ENCODE assay signal across 18 cellular contexts in genomic region chr10:76191371-76191770, GRCh38.
DNase-seq lines count a peak whose midpoint lies in the region; ATAC-seq and TF ChIP-seq lines count a peak whose summit lies in the region.
"Had no signal": no experiment of that assay in that cellular context is flagged by ENCODE, and none has a peak within 500 bp of the region (broad histone marks: within the 10 kb centered on the region; RNA-seq: fewer than 3 reads in every experiment).

No MANE protein-coding gene starts in this region.

- H3K79me2 ChIP-seq in smooth muscle cell (ENCODE audit: low read depth), result no peaks in the 10 kb centered on the region

- H3K27me3 Mint-ChIP-seq in mesothelial cell of epicardium (ENCODE audit: low read depth), result peaks cover 11% of the 10 kb centered on the region

- H3K4me3 Mint-ChIP-seq in mesothelial cell of epicardium, result no peak overlapping the region
- H3K4me3 Mint-ChIP-seq: CD14-positive monocyte had no signal

- no peaks in the 10 kb centered on the region for H3K9me3 ChIP-seq in smooth muscle cell (replicated peaks; ENCODE audit: low read depth)

- H3F3A ChIP-seq in smooth muscle cell (ENCODE audit: low read depth), result no peaks in the 10 kb centered on the region

- TF ChIP-seq CTCF in mesothelial cell of epicardium (IDR thresholded peaks at IDR 0.05; ENCODE audit: unreplicated experiment) (no peak), smooth muscle cell (IDR thresholded peaks at IDR 0.05; ENCODE audit: borderline replicate concordance, insufficient read depth, poor library complexity, severe bottlenecking) (no peak)

- WGBS in smooth muscle cell (ENCODE audit: low lambda C conversion rate), result 63% methylated on average over 2 of the region's 2 CpGs

- H3K36me3 ChIP-seq in smooth muscle cell (ENCODE audit: low read depth), result no peaks in the 10 kb centered on the region

- no peak overlapping the region for H3K4me3 ChIP-seq in smooth muscle cell

- no peaks in the 10 kb centered on the region for H3K4me1 ChIP-seq in smooth muscle cell (ENCODE audit: low read depth)

- H3K36me3 Mint-ChIP-seq in mesothelial cell of epicardium, result no peaks in the 10 kb centered on the region
- H3K36me3 Mint-ChIP-seq: CD14-positive monocyte had no signal

- no peaks in the 10 kb centered on the region for H3K27me3 ChIP-seq in smooth muscle cell (ENCODE audit: low read depth)

- ATAC-seq in HG03432 (IDR thresholded peaks at IDR 0.05; ENCODE audit: unreplicated experiment), result no peak
- ATAC-seq: PC-3 had no signal

- no peak overlapping the region for H2AFZ ChIP-seq in smooth muscle cell (ENCODE audit: low read depth)

- H3K27ac Mint-ChIP-seq in mesothelial cell of epicardium, result peak overlapping the region; percentile 47
- H3K27ac Mint-ChIP-seq: CD14-positive monocyte had no signal

- no peak overlapping the region for H3K27ac ChIP-seq in smooth muscle cell (ENCODE audit: low read depth)
- H3K27ac ChIP-seq: KMS-11, RWPE1 had no signal

- DNase-seq in NCI-H82 (lab: John Stamatoyannopoulos, UW) (peak; percentile 28), NCI-H82 treated with DMSO at 0.1 percent for 48 hours (lab: John Stamatoyannopoulos, UW; ENCODE audit: unreplicated experiment) (no peak), NCI-H748 treated with DMSO at 0.1 percent for 48 hours (lab: John Stamatoyannopoulos, UW) (peak; percentile 30), mesothelial cell of epicardium (ENCODE audit: low spot score in 2 of 2, unreplicated experiment in 2 of 2) (no peak), smooth muscle cell (lab: John Stamatoyannopoulos, UW; ENCODE audit: unreplicated experiment) (no peak), midbrain (lab: John Stamatoyannopoulos, UW) (no peak), DMS79 (lab: John Stamatoyannopoulos, UW) (no peak)
- DNase-seq: 8988T, EL, NCI-H2029, NCI-H2171, NCI-H446 treated with DMSO at 0.1 percent for 48 hours, PC-3, SIG-M5 had no signal

- no peaks in the 10 kb centered on the region for H3K9me3 Mint-ChIP-seq in mesothelial cell of epicardium
- H3K9me3 Mint-ChIP-seq: CD14-positive monocyte had no signal

- H3K4me1 Mint-ChIP-seq in mesothelial cell of epicardium, result peaks cover 50% of the 10 kb centered on the region

- H3K4me2 ChIP-seq in smooth muscle cell, result peak overlapping the region; percentile 5
- H3K4me2 ChIP-seq: KMS-11 had no signal

- no peaks in the 10 kb centered on the region for H4K20me1 ChIP-seq in smooth muscle cell (ENCODE audit: low read depth)

- H3K9ac ChIP-seq in smooth muscle cell (ENCODE audit: low read depth), result no peak overlapping the region
- H3K9ac ChIP-seq: KMS-11 had no signal

Comparison
In these comparisons a context has a peak if more than half of its experiments do, and no peak if none do; other contexts are left out.
1. DNase-seq: peak in NCI-H82 (single experiment) and NCI-H748 treated with DMSO at 0.1 percent for 48 hours (single experiment); none in NCI-H82 treated with DMSO at 0.1 percent for 48 hours (single experiment), mesothelial cell of epicardium (0 of 2), smooth muscle cell (single experiment), midbrain (single experiment) and DMS79 (single experiment).